ENCODE assay signal across 30 cellular contexts in the genomic region with DNA sequence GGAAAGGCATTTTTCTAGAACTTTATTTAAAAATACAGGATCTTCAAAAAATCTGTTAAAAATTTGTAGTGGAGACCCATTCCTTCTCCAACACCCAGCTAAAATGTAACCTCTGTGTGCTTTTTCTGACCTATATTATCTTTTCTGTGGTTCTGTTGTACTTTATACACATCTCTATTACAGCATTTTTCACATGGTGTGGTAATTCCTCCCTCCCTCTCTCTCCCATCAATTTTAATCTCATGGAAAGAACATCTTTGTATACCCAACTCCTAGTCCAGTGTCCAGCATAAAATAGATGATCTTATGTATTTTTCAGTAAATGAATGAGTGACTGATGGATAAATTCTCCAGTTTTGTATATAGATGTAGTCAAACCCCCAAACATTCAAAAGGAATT.
"Had no signal": no experiment of that assay in that cellular context is flagged by ENCODE, and none has a peak within 500 bp of the region (broad histone marks: within the 10 kb centered on the region; RNA-seq: fewer than 3 reads in every experiment).

No MANE protein-coding gene starts in this region.

- H3K9ac ChIP-seq: neural progenitor cell, parathyroid adenoma had no signal

- H3K27me3 ChIP-seq: neural progenitor cell, ovary, spleen, suprapubic skin, testis, tibial nerve, upper lobe of left lung, vagina had no signal

- DNase-seq: naive thymus-derived CD4-positive, alpha-beta T cell; natural killer cell; occipital lobe; ovary; posterior cingulate gyrus; psoas muscle; right cardiac atrium; spleen; stimulated activated CD4-positive, alpha-beta T cell treated with anti-CD3 and anti-CD28 coated beads, Interleukin-12 subunit alpha, Interleukin-12 subunit beta, amount 100 ng/mL, for 4 hours; stimulated activated CD4-positive, alpha-beta T cell treated with anti-CD3 and anti-CD28 coated beads, Interleukin-1b, Interleukin-23, amount 100 ng/mL, for 48 hours; stimulated activated CD4-positive, alpha-beta T cell treated with anti-CD3 and anti-CD28 coated beads, Interleukin-4, amount 100 ng/mL, for 1 hour; stimulated activated CD4-positive, alpha-beta T cell treated with anti-CD3 and anti-CD28 coated beads, Interleukin-4, amount 100 ng/mL, for 4 hours; stimulated activated CD8-positive, alpha-beta memory T cell treated with anti-CD3 and anti-CD28 coated beads, Interleukin-4, amount 100 ng/mL, for 48 hours; stimulated activated naive CD4-positive, alpha-beta T cell; stimulated activated naive CD8-positive, alpha-beta T cell treated with anti-CD3 and anti-CD28 coated beads, Interleukin-15, amount 100 ng/mL, for 72 hours; stimulated activated naive CD8-positive, alpha-beta T cell treated with anti-CD3 and anti-CD28 coated beads, Interleukin-15, Interleukin-2, amounts not matched to agents 100 U/mL and 50 U/mL, for 24 hours; substantia nigra; testis; trophoblast cell; upper lobe of left lung had no signal

- H3K36me3 ChIP-seq: neural progenitor cell, ovary, spleen, suprapubic skin, tibial nerve, upper lobe of left lung, vagina had no signal

- H3K79me2 ChIP-seq: parathyroid adenoma had no signal

- H3K9me3 ChIP-seq: ovary, psoas muscle, spleen, suprapubic skin, testis, tibial nerve, upper lobe of left lung, vagina had no signal

- H2AFZ ChIP-seq: neural progenitor cell, parathyroid adenoma had no signal

- H3K27ac ChIP-seq: neural progenitor cell, ovary, parathyroid adenoma, psoas muscle, spleen, upper lobe of left lung, vagina had no signal

- FAIRE-seq: urothelium cell line had no signal

- ATAC-seq: naive thymus-derived CD4-positive, alpha-beta T cell; natural killer cell; psoas muscle; right cardiac atrium; sciatic nerve; stimulated activated memory B cell treated with anti-CD40 and anti-IgM and Interleukin-4, amounts not matched to agents 10 μg/mL and 1 μg/mL and 100 μg/mL, for 72 hours; stimulated activated naive CD8-positive, alpha-beta T cell treated with anti-CD3 and anti-CD28 coated beads, Interleukin-15, amount 100 ng/mL, for 72 hours; stimulated activated naive CD8-positive, alpha-beta T cell treated with anti-CD3 and anti-CD28 coated beads, Interleukin-15, Interleukin-2, amounts not matched to agents 100 U/mL and 50 U/mL, for 24 hours had no signal

- H3K4me2 ChIP-seq: neural progenitor cell, smooth muscle cell had no signal

- H3K4me3 ChIP-seq: neural progenitor cell, ovary, psoas muscle, skin epidermis, smooth muscle cell, spleen, suprapubic skin, testis, tibial nerve, upper lobe of left lung, vagina had no signal
